In the genomic region with DNA sequence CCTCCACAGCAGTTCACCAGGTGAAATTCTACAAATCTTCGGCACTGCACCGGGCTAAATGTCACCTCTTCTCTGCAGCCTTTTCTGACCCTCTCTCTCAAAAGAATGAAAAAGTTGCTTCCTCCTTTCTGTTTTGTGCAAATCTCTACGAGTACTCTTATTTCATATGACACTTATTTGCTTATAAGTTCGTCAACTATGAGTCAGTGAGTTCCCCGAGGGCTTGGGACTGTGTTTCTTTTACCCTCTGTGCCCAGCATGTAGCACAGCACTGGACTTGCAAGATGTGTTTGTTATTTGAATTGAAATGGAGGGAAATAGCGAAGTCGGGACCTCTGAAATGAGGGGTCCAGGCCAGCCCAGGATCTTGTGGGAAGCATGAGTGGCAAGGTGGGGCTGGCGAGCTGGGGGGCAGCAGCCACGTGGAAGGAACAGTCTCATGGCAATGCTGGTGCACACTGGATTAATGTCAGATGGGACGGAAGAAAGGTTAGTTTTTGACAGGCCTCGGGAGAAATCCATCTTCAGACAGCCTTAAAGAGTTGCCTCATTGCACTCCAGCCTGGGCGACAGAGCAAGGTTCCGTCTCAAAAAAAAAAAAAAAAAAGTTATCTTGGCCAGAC, we compare ENCODE assay signal across 1 cellular context.
TF ChIP-seq lines count a peak whose summit lies in the region.

No MANE protein-coding gene starts in this region.

TF ChIP-seq in IMR-90, 13 proteins besides CTCF, POLR2A, EP300 and RAD21:
- TF ChIP-seq MAZ (IDR thresholded peaks at IDR 0.05; ENCODE audit: borderline replicate concordance, low read depth, low read length) (no peak), NFE2L2 (IDR thresholded peaks at IDR 0.05; ENCODE audit: low read depth, low read length) (no peak), SMC3 (IDR thresholded peaks at IDR 0.05; ENCODE audit: low read depth, low read length) (no peak), FOS (IDR thresholded peaks at IDR 0.05; ENCODE audit: low read depth, low read length) (no peak), MXI1 (IDR thresholded peaks at IDR 0.05; ENCODE audit: borderline replicate concordance, low read depth, low read length) (no peak), MAFK (IDR thresholded peaks at IDR 0.05; ENCODE audit: low read depth, low read length) (no peak)
- TF ChIP-seq, protein P1, sequence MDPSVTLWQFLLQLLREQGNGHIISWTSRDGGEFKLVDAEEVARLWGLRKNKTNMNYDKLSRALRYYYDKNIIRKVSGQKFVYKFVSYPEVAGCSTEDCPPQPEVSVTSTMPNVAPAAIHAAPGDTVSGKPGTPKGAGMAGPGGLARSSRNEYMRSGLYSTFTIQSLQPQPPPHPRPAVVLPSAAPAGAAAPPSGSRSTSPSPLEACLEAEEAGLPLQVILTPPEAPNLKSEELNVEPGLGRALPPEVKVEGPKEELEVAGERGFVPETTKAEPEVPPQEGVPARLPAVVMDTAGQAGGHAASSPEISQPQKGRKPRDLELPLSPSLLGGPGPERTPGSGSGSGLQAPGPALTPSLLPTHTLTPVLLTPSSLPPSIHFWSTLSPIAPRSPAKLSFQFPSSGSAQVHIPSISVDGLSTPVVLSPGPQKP (IDR thresholded peaks at IDR 0.05; ENCODE audit: borderline replicate concordance, low read depth, low read length), result no peak
